8 cellular contexts compared by ENCODE assay signal in the genomic region with DNA sequence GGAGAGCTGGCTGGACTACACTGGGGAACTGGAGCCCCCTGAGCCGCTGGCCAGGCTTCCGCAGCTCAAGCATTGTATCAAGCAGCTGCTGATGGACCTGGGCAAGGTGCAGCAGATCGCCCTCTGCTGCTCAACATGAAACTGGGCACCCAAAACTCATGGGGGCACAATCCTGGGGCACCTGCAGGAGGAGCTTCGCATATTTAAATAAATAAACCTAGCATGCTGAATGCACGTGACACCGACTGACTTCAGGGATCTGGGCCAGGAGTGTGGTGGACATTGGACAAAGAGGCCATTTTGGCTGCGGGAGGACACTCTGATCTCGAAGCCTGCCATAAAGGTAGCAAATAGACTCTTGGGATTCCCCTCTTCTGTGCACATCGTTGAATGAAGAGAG. TPM values are rescaled to one million over a fixed set of nuclear protein-coding genes. Genes with fewer than 3 reads are reported as not detected.
DNase-seq lines count a peak whose midpoint lies in the region; ATAC-seq and FAIRE-seq lines count a peak whose summit lies in the region.

No MANE protein-coding gene starts in this region.

- no peak for FAIRE-seq in frontal cortex (lab: Jason Lieb, UNC)

- H3K36me3 Mint-ChIP-seq in activated naive CD8-positive, alpha-beta T cell, result peaks cover 3% of the 10 kb centered on the region
- H3K36me3 Mint-ChIP-seq in naive B cell, result peaks cover 0 to 6% of the 10 kb centered on the region in 2 donors

- H3K27me3 Mint-ChIP-seq in activated naive CD8-positive, alpha-beta T cell, result no peaks in the 10 kb centered on the region
- no peaks in the 10 kb centered on the region for H3K27me3 Mint-ChIP-seq in naive B cell

- H3K27ac Mint-ChIP-seq in activated naive CD8-positive, alpha-beta T cell, result peak overlapping the region; percentile 50
- H3K27ac Mint-ChIP-seq in naive B cell, result peak overlapping the region in 3 of 6 donors; percentile 62 to 72 (median 69)

- H3K9me3 Mint-ChIP-seq in activated naive CD8-positive, alpha-beta T cell (ENCODE audit: low read depth), result no peaks in the 10 kb centered on the region
- no peaks in the 10 kb centered on the region for H3K9me3 Mint-ChIP-seq in naive B cell

- no peak overlapping the region for H3K4me3 Mint-ChIP-seq in activated naive CD8-positive, alpha-beta T cell
- peak overlapping the region in 1 of 8 donors; percentile 10 for H3K4me3 Mint-ChIP-seq in naive B cell

- ATAC-seq in naive B cell (ENCODE audit: low read depth in 2 of 2), result peak; percentile 53 to 66
- ATAC-seq in HG02678 (IDR thresholded peaks at IDR 0.05; ENCODE audit: unreplicated experiment), result no peak
- no peak for ATAC-seq in GM19397 (IDR thresholded peaks at IDR 0.05; ENCODE audit: unreplicated experiment)

- DNase-seq in activated T-cell treated with anti-CD3 and anti-CD28 coated beads for 48 hours (ENCODE audit: low read depth), result peak; percentile 17
- no peak for DNase-seq in activated T-cell treated with anti-CD3 and anti-CD28 coated beads for 4 hours
- peak; percentile 44 for DNase-seq in NCI-H146 (lab: John Stamatoyannopoulos, UW)
- DNase-seq in naive B cell, result peak; percentile 9
- DNase-seq in frontal cortex (ENCODE audit: low spot score in 2 of 2), result no peak

- H3K4me1 Mint-ChIP-seq in activated naive CD8-positive, alpha-beta T cell (ENCODE audit: low read depth), result peaks cover 16% of the 10 kb centered on the region
- H3K4me1 Mint-ChIP-seq in naive B cell, result peaks cover 1 to 13% (median 1%) of the 10 kb centered on the region in 3 donors

RNA-seq across cellular contexts. Expression of a gene that starts 6.8 kb away (rescaled TPM):
- polyA plus RNA-seq in naive B cell (ENCODE audit: low read depth in 6 of 6), result 100 to 1,000 TPM; 166 to 223 (median 192) TPM
- total RNA-seq in frontal cortex, result 33.8 TPM

RNA-seq across cellular contexts. Expression of a gene that starts 20.9 kb away (rescaled TPM):
- polyA plus RNA-seq in naive B cell (ENCODE audit: low read depth in 6 of 6), result 10 to 100 TPM; 13.4 to 23.7 (median 17.5) TPM
- total RNA-seq in frontal cortex, result 1.6 TPM

Comparison
In these comparisons a context has a peak if more than half of its experiments do, and no peak if none do; other contexts are left out.
1. DNase-seq: peak in activated T-cell treated with anti-CD3 and anti-CD28 coated beads for 48 hours (single experiment), NCI-H146 (single experiment) and naive B cell (single experiment); none in activated T-cell treated with anti-CD3 and anti-CD28 coated beads for 4 hours (single experiment) and frontal cortex (0 of 2).
2. ATAC-seq: peak in naive B cell (2 of 2); none in HG02678 (single experiment) and GM19397 (single experiment).